In the genomic region with DNA sequence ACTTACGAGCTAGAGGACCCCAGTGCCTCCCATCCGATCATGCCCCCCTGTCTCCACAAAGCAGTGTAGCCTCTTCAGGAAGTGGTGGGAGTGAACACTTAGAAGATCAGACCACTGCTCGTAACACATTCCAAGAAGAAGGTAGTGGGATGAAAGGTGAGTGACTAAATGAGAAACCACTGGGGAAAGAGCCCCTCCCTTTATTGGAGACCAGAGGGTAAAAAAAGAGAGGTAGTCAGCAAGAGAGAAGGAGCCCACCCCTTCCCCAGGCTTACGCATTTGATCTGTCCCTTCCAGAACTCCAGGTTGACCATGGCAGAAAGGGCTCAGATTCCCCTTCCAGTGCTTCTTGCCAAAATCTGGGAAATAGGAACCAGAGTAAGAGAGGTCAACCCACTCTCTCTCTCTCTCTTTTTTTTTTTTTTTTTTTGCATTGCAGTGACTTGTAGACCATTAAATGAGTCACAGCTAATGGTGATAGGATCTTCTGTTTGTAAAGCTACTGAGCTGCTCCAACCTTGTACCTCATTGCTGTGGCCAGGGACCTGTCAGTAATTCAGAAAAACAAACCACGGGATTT, we compare ENCODE assay signal across 9 cellular contexts.
A peak's percentile ranks its signal among the peaks of the same experiment; 100 is the strongest.
DNase-seq lines count a peak whose midpoint lies in the region; ATAC-seq, FAIRE-seq and TF ChIP-seq lines count a peak whose summit lies in the region.
"Had no signal": no experiment of that assay in that cellular context is flagged by ENCODE, and none has a peak within 500 bp of the region (broad histone marks: within the 10 kb centered on the region; RNA-seq: fewer than 3 reads in every experiment).

No MANE protein-coding gene starts in this region.

- H3K18ac ChIP-seq in mesenchymal stem cell (ENCODE audit: low read depth in 1 of 2, low read length in 2 of 2) = peak overlapping the region in 1 of 2 experiments; percentile 28

- H3K9ac ChIP-seq in astrocyte (ENCODE audit: low read length) (no peak overlapping the region), mesenchymal stem cell (ENCODE audit: low read length) (no peak overlapping the region), Karpas-422 (ENCODE audit: low read length) (no peak overlapping the region)

- H2AK5ac ChIP-seq in mesenchymal stem cell (ENCODE audit: low read length, severe bottlenecking) = no peak overlapping the region

- H2BK15ac ChIP-seq in mesenchymal stem cell (ENCODE audit: low read depth, poor library complexity, severe bottlenecking) = peak overlapping the region; percentile 13

- H3K14ac ChIP-seq in mesenchymal stem cell (ENCODE audit: low read length in 2 of 2) = no peak overlapping the region

- H3K36me3 Mint-ChIP-seq in astrocyte (ENCODE audit: low read depth, unreplicated experiment) (peaks cover 20% of the 10 kb centered on the region), osteocyte (ENCODE audit: unreplicated experiment) (peaks cover 1% of the 10 kb centered on the region)

- no peaks in the 10 kb centered on the region for H3K36me3 ChIP-seq in astrocyte (ENCODE audit: insufficient read depth, low read length)
- peaks cover 8 to 16% of the 10 kb centered on the region in 2 experiments for H3K36me3 ChIP-seq in mesenchymal stem cell (ENCODE audit: control insufficient read depth in 1 of 2, insufficient read depth in 2 of 2, low read depth in 1 of 2, low read length in 2 of 2)
- peaks cover 34% of the 10 kb centered on the region for H3K36me3 ChIP-seq in Karpas-422 (ENCODE audit: insufficient read depth, low read length)

- no peak overlapping the region for H2BK120ac ChIP-seq in mesenchymal stem cell (ENCODE audit: low read depth, low read length)

- no peak overlapping the region for H2BK5ac ChIP-seq in mesenchymal stem cell (ENCODE audit: low read depth, low read length, poor library complexity, severe bottlenecking)

- no peak overlapping the region for H3K4me3 Mint-ChIP-seq in astrocyte (ENCODE audit: unreplicated experiment)
- no peak overlapping the region for H3K4me3 Mint-ChIP-seq in osteocyte (ENCODE audit: unreplicated experiment)

- H3K27me3 Mint-ChIP-seq in astrocyte (ENCODE audit: low read depth, unreplicated experiment) (no peaks in the 10 kb centered on the region), osteocyte (ENCODE audit: unreplicated experiment) (no peaks in the 10 kb centered on the region)

- no peaks in the 10 kb centered on the region for H3K9me3 ChIP-seq in astrocyte (ENCODE audit: insufficient read depth, low read depth, low read length)
- H3K9me3 ChIP-seq in mesenchymal stem cell (ENCODE audit: control insufficient read depth, low read length) = no peaks in the 10 kb centered on the region
- H3K9me3 ChIP-seq in Karpas-422 (ENCODE audit: low read length) = no peaks in the 10 kb centered on the region
- H3K9me3 ChIP-seq: testis had no signal

- TF ChIP-seq CTCF in astrocyte (IDR thresholded peaks at IDR 0.05; ENCODE audit: insufficient read depth, low read depth, low read length) (no peak), osteocyte (IDR thresholded peaks at IDR 0.05) (no peak)

- peaks cover 39% of the 10 kb centered on the region for H3K79me1 ChIP-seq in mesenchymal stem cell (replicated peaks; ENCODE audit: low read length, poor library complexity, severe bottlenecking)

- H2BK12ac ChIP-seq in mesenchymal stem cell (ENCODE audit: low read length in 2 of 2) = peak overlapping the region in 1 of 2 experiments; percentile 32

- no peak overlapping the region for H3K4ac ChIP-seq in mesenchymal stem cell (ENCODE audit: low read depth in 1 of 2, low read length in 2 of 2)

- H3K4me3 ChIP-seq in astrocyte (ENCODE audit: insufficient read depth, low read depth, low read length) = no peak overlapping the region
- H3K4me3 ChIP-seq in mesenchymal stem cell (ENCODE audit: insufficient read depth in 1 of 2, low read depth in 1 of 2, low read length in 2 of 2) = no peak overlapping the region
- H3K4me3 ChIP-seq in Karpas-422 (ENCODE audit: low read length) = no peak overlapping the region
- H3K4me3 ChIP-seq: testis had no signal

- H3K79me2 ChIP-seq in astrocyte (ENCODE audit: insufficient read depth, low read length) = peaks cover 20% of the 10 kb centered on the region
- H3K79me2 ChIP-seq in Karpas-422 (ENCODE audit: low read length) = peaks cover 96% of the 10 kb centered on the region

- no peak overlapping the region for H3K23ac ChIP-seq in mesenchymal stem cell (ENCODE audit: low read length in 2 of 2)

- peak overlapping the region; percentile 8 for H3K4me2 ChIP-seq in astrocyte (ENCODE audit: low read length)
- no peak overlapping the region for H3K4me2 ChIP-seq in mesenchymal stem cell (ENCODE audit: low read length, poor library complexity, severe bottlenecking)
- H3K4me2 ChIP-seq in Karpas-422 (ENCODE audit: low read depth, low read length, poor library complexity, severe bottlenecking) = no peak overlapping the region

- 100% methylated on average over 3 of the region's 5 CpGs for WGBS in mesenchymal stem cell

- no peak overlapping the region for H4K91ac ChIP-seq in mesenchymal stem cell (ENCODE audit: low read length)

- no peak for ATAC-seq in GM18498 (IDR thresholded peaks at IDR 0.05; ENCODE audit: unreplicated experiment)

- H3K4me1 Mint-ChIP-seq in astrocyte (ENCODE audit: low read depth, unreplicated experiment) (peaks cover 40% of the 10 kb centered on the region), osteocyte (ENCODE audit: unreplicated experiment) (peaks cover 26% of the 10 kb centered on the region)

- H3K4me1 ChIP-seq in astrocyte (ENCODE audit: insufficient read depth, low read length) (no peaks in the 10 kb centered on the region), mesenchymal stem cell (ENCODE audit: control insufficient read depth, insufficient read depth, low read depth, low read length) (no peaks in the 10 kb centered on the region), Karpas-422 (ENCODE audit: low read length) (peaks cover 15% of the 10 kb centered on the region)
- H3K4me1 ChIP-seq: testis had no signal

- DNase-seq in EL = peak; percentile 70
- peak; percentile 56 for DNase-seq in LHCN-M2 (ENCODE audit: low read depth)
- peak; percentile 91 for DNase-seq in astrocyte (ENCODE audit: low read depth)
- DNase-seq in mesenchymal stem cell = peak; percentile 76
- no peak for DNase-seq in germinal center (ENCODE audit: low spot score)
- no peak for DNase-seq in Karpas-422
- DNase-seq in osteocyte (ENCODE audit: extremely low spot score, unreplicated experiment) = no peak
- DNase-seq: testis had no signal

- H4K20me1 ChIP-seq in astrocyte (ENCODE audit: insufficient read depth, low read length) (peaks cover 55% of the 10 kb centered on the region), Karpas-422 (ENCODE audit: insufficient read depth, low read depth, low read length) (no peaks in the 10 kb centered on the region)

- H3K9me2 ChIP-seq in Karpas-422 (replicated peaks; ENCODE audit: insufficient read depth, low read length) = no peaks in the 10 kb centered on the region

- FAIRE-seq in astrocyte (lab: Jason Lieb, UNC) = no peak

- H3K27ac Mint-ChIP-seq in astrocyte (ENCODE audit: unreplicated experiment) = peak overlapping the region; percentile 36
- no peak overlapping the region for H3K27ac Mint-ChIP-seq in osteocyte (ENCODE audit: unreplicated experiment)

- H2AFZ ChIP-seq in astrocyte (ENCODE audit: low read depth, low read length) (no peak overlapping the region), mesenchymal stem cell (ENCODE audit: low read depth, low read length) (no peak overlapping the region), Karpas-422 (ENCODE audit: low read length) (no peak overlapping the region)

- no peak overlapping the region for H3K27ac ChIP-seq in astrocyte (ENCODE audit: low read depth, low read length)
- H3K27ac ChIP-seq in mesenchymal stem cell (ENCODE audit: low read length, poor library complexity, severe bottlenecking) = no peak overlapping the region
- no peak overlapping the region for H3K27ac ChIP-seq in Karpas-422 (ENCODE audit: low read length)
- H3K27ac ChIP-seq: testis had no signal

- no peaks in the 10 kb centered on the region for H3K27me3 ChIP-seq in astrocyte (ENCODE audit: insufficient read depth, low read length)
- H3K27me3 ChIP-seq in mesenchymal stem cell (ENCODE audit: control insufficient read depth in 1 of 2, insufficient read depth in 1 of 2, low read length in 2 of 2) = no peaks in the 10 kb centered on the region
- H3K27me3 ChIP-seq in Karpas-422 (ENCODE audit: low read length) = no peaks in the 10 kb centered on the region
- H3K27me3 ChIP-seq: testis had no signal

- H3K9me3 Mint-ChIP-seq in astrocyte (ENCODE audit: unreplicated experiment) (no peaks in the 10 kb centered on the region), osteocyte (ENCODE audit: unreplicated experiment) (no peaks in the 10 kb centered on the region)

- no peak overlapping the region for H4K8ac ChIP-seq in mesenchymal stem cell (ENCODE audit: low read length)

Comparison
In these comparisons a context has a peak if more than half of its experiments do, and no peak if none do; other contexts are left out.
1. DNase-seq: peak in EL (single experiment), LHCN-M2 (single experiment), astrocyte (single experiment) and mesenchymal stem cell (single experiment); none in germinal center (single experiment), Karpas-422 (single experiment) and osteocyte (single experiment).